Comparison of ENCODE assay signal across 12 cellular contexts in genomic region chr5:173893192-173893561, GRCh38. TPM values are rescaled to one million over a fixed set of nuclear protein-coding genes. Genes with fewer than 3 reads are reported as not detected.
DNase-seq lines count a peak whose midpoint lies in the region; ATAC-seq and TF ChIP-seq lines count a peak whose summit lies in the region.
"Had no signal": no experiment of that assay in that cellular context is flagged by ENCODE, and none has a peak within 500 bp of the region (broad histone marks: within the 10 kb centered on the region; RNA-seq: fewer than 3 reads in every experiment).

No MANE protein-coding gene starts in this region.

- H3K27me3 ChIP-seq in DOHH2 (ENCODE audit: control insufficient read depth, low read length): no peaks in the 10 kb centered on the region
- H3K27me3 ChIP-seq in fibroblast of lung (ENCODE audit: control insufficient read depth, insufficient read depth, low read length): no peaks in the 10 kb centered on the region
- no peaks in the 10 kb centered on the region for H3K27me3 ChIP-seq in psoas muscle (ENCODE audit: insufficient read depth in 3 of 3, low read length in 2 of 3)

- H3K4me3 ChIP-seq in DOHH2 (ENCODE audit: low read length): peak overlapping the region; percentile 29
- H3K4me3 ChIP-seq in fibroblast of lung (replicated peaks in 1 of 4; ENCODE audit: control extremely low read depth in 1 of 4, insufficient read depth in 1 of 4, low read depth in 3 of 4, low read length in 4 of 4): peak overlapping the region in 3 of 4 experiments; percentile 38 to 91 (median 80)
- H3K4me3 ChIP-seq in psoas muscle: peak overlapping the region; percentile 86
- H3K4me3 ChIP-seq: BLaER1, neural progenitor cell had no signal

- peak overlapping the region; percentile 76 for H3K4me2 ChIP-seq in DOHH2 (ENCODE audit: low read length)
- H3K4me2 ChIP-seq in fibroblast of lung (ENCODE audit: extremely low read depth, insufficient read depth, low read length): peak overlapping the region; percentile 76
- H3K4me2 ChIP-seq: BLaER1, neural progenitor cell had no signal

- H3K9ac ChIP-seq in fibroblast of lung (ENCODE audit: insufficient read depth, low read length): no peak overlapping the region
- H3K9ac ChIP-seq: BLaER1, neural progenitor cell had no signal

- H4K20me1 ChIP-seq in DOHH2 (ENCODE audit: control insufficient read depth, insufficient read depth, low read depth, low read length) (no peaks in the 10 kb centered on the region), fibroblast of lung (ENCODE audit: control insufficient read depth, extremely low read depth, insufficient read depth, low read length) (no peaks in the 10 kb centered on the region)

- no peak for TF ChIP-seq CTCF in DOHH2 (IDR thresholded peaks at IDR 0.05; ENCODE audit: low read depth, low read length, poor library complexity, severe bottlenecking)
- no peak for TF ChIP-seq CTCF in VCaP (conservative IDR thresholded peaks at IDR 0.05)
- no peak for TF ChIP-seq CTCF in fibroblast of lung (conservative IDR thresholded peaks at IDR 0.05 in 1 of 2, IDR thresholded peaks at IDR 0.05 in 1 of 2; ENCODE audit: low read depth in 1 of 2, low read length in 2 of 2)
- TF ChIP-seq CTCF in psoas muscle (IDR thresholded peaks at IDR 0.05): no peak

- H3K4me1 ChIP-seq in DOHH2 (ENCODE audit: control insufficient read depth, low read length): peaks cover 61% of the 10 kb centered on the region
- peaks cover 3% of the 10 kb centered on the region for H3K4me1 ChIP-seq in fibroblast of lung (ENCODE audit: control insufficient read depth, extremely low read depth, insufficient read depth, low read length)
- peaks cover 15% of the 10 kb centered on the region for H3K4me1 ChIP-seq in psoas muscle
- H3K4me1 ChIP-seq: neural progenitor cell had no signal

- ATAC-seq in psoas muscle (no peak), GM18861 (IDR thresholded peaks at IDR 0.05; ENCODE audit: unreplicated experiment) (no peak), GM21825 (IDR thresholded peaks at IDR 0.05; ENCODE audit: unreplicated experiment) (no peak)

- peaks cover 32% of the 10 kb centered on the region for H3K79me2 ChIP-seq in DOHH2 (ENCODE audit: control insufficient read depth, low read length)
- peaks cover 47% of the 10 kb centered on the region for H3K79me2 ChIP-seq in fibroblast of lung (ENCODE audit: control insufficient read depth, insufficient read depth, low read length)

- H3K36me3 ChIP-seq in DOHH2 (ENCODE audit: control insufficient read depth, low read length) (no peaks in the 10 kb centered on the region), fibroblast of lung (ENCODE audit: control insufficient read depth, insufficient read depth, low read length) (no peaks in the 10 kb centered on the region), psoas muscle (ENCODE audit: insufficient read depth in 1 of 2, low read depth in 1 of 2) (no peaks in the 10 kb centered on the region)
- H3K36me3 ChIP-seq: BLaER1, neural progenitor cell had no signal

- H3K9me2 ChIP-seq in DOHH2 (replicated peaks; ENCODE audit: control insufficient read depth, low read length): no peaks in the 10 kb centered on the region

- 41 to 68% (median 52%) methylated on average over 2 of the region's 2 CpGs for WGBS in psoas muscle, 3 donors

- no peaks in the 10 kb centered on the region for H3K9me3 ChIP-seq in DOHH2 (ENCODE audit: control insufficient read depth, insufficient read depth, low read length)
- no peaks in the 10 kb centered on the region for H3K9me3 ChIP-seq in fibroblast of lung (ENCODE audit: control insufficient read depth, insufficient read depth, low read depth, low read length)
- no peaks in the 10 kb centered on the region for H3K9me3 ChIP-seq in psoas muscle
- H3K9me3 ChIP-seq: BLaER1 had no signal

- DNase-seq in fibroblast of lung (ENCODE audit: low read depth in 2 of 2) (no peak), psoas muscle (no peak), NCI-H1105 (lab: John Stamatoyannopoulos, UW) (no peak)
- DNase-seq in activated CD4-positive, alpha-beta T cell treated with anti-CD3 and anti-CD28 coated beads for 4 hours: no peak
- DNase-seq: activated CD4-positive, CD25-positive, alpha-beta regulatory T cell; NCI-H446 had no signal

- H3F3A ChIP-seq in DOHH2 (ENCODE audit: control insufficient read depth, insufficient read depth): peaks cover 6% of the 10 kb centered on the region; the same call in 1 of the 2 replicates

- intact Hi-C loops in psoas muscle (cut with DNase I): loop anchor here (5.0 kb wide), 3 partner anchors 69 to 131 kb away; no protein-coding TSS in a partner anchor

- no peak overlapping the region for H2AFZ ChIP-seq in fibroblast of lung (ENCODE audit: low read length)
- H2AFZ ChIP-seq: neural progenitor cell had no signal

- H3K27ac ChIP-seq in DOHH2 (ENCODE audit: low read depth, low read length) (no peak overlapping the region), VCaP (peak overlapping the region; percentile 90), fibroblast of lung (ENCODE audit: insufficient read depth, low read length) (no peak overlapping the region), psoas muscle (peak overlapping the region; percentile 94)
- H3K27ac ChIP-seq: BLaER1, neural progenitor cell had no signal

RNA-seq across cellular contexts. Expression of gene CPEB4, which starts 5.0 kb away (rescaled TPM):
- 17.2 and 23.6 TPM in 2 replicates for total RNA-seq in fibroblast of lung
- polyA plus RNA-seq in fibroblast of lung: 13.4 and 19.9 TPM in 2 replicates
- polyA plus RNA-seq in fibroblast of lung (2012): 6.4 and 8.8 TPM in 2 replicates
- 11.0 and 16.5 TPM in 2 replicates for polyA minus RNA-seq in fibroblast of lung (ENCODE audit: low replicate concordance)
- total RNA-seq in psoas muscle: 100 to 1,000 TPM in 3 of 4 donors, 10 to 100 TPM in 1; 95.0 to 262 (median 225) TPM
- polyA plus RNA-seq in psoas muscle: 10 to 100 TPM; 30.4 to 86.4 (median 33.1) TPM

Comparison
In these comparisons a context has a peak if more than half of its experiments do, and no peak if none do; other contexts are left out.
1. H3K27ac ChIP-seq: peak in VCaP (single experiment) and psoas muscle (single experiment); none in DOHH2 (single experiment) and fibroblast of lung (single experiment).
2. H3K4me3 ChIP-seq: peak in every context shown above with its lines; median percentile 86 in psoas muscle; 80 in fibroblast of lung; 29 in DOHH2.